ENCODE assay signal across 17 cellular contexts in the genomic region with DNA sequence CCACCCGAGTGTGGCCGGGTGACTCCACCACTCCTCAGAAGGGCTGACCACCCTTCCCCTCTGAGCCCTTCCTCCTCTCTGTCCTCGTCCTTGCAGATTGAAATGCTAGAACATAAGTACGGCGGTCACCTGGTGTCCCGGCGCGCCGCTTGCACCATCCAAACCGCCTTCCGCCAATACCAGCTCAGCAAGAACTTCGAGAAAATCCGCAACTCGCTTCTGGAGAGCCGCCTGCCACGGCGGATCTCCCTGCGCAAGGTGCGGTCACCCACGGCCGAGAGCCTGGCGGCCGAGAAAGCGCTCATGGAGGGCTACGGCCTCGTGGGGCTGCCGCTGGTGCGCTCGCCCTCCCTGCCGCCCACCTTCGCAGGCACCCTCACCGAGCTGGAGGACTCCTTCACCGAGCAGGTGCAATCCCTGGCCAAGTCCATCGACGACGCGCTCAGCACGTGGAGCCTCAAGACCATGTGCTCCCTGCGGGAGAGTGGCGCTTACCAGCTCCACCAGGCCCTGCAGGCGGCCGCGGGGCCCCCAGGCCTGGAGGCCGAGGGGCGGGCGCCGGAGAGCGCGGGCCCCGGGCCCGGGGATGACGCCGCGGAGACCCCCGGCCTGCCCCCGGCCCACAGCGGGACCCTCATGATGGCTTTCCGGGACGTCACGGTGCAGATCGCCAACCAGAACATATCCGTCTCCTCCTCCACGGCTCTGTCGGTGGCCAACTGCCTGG.
DNase-seq lines count a peak whose midpoint lies in the region; ATAC-seq and TF ChIP-seq lines count a peak whose summit lies in the region.
"Had no signal": no experiment of that assay in that cellular context is flagged by ENCODE, and none has a peak within 500 bp of the region (broad histone marks: within the 10 kb centered on the region; RNA-seq: fewer than 3 reads in every experiment).

No MANE protein-coding gene starts in this region.

- H3K4me3 ChIP-seq in left ventricle myocardium inferior (peak overlapping the region; percentile 65), coronary artery (peak overlapping the region; percentile 59), ovary (peak overlapping the region; percentile 6)

- 66 to 79% (median 70%) methylated on average over 59 to 64 of the region's 64 CpGs for WGBS in ovary, 3 donors

- peaks cover 57% of the 10 kb centered on the region for H3K27me3 ChIP-seq in left ventricle myocardium inferior (ENCODE audit: low read depth)
- H3K27me3 ChIP-seq in ovary: no peaks in the 10 kb centered on the region

- TF ChIP-seq POLR2A in ovary (IDR thresholded peaks at IDR 0.05): no peak

- ATAC-seq in left ventricle myocardium superior: no peak
- no peak for ATAC-seq in HG03280 (IDR thresholded peaks at IDR 0.05; ENCODE audit: unreplicated experiment)
- ATAC-seq: esophagus mucosa, HepG2 had no signal

- intact Hi-C loops in left ventricle myocardium inferior (cut with micrococcal nuclease) (no loop called here), left ventricle myocardium superior (cut with micrococcal nuclease) (no loop called here), ovary (cut with DNase I) (no loop called here)

- DNase-seq in left ventricle myocardium inferior (no peak), left ventricle myocardium superior (no peak), coronary artery (ENCODE audit: low spot score) (no peak), ovary (peak in 1 of 5 donors; percentile 23), NCI-H226 (no peak), SW480 (ENCODE audit: low spot score) (no peak), NCI-H2227 (lab: John Stamatoyannopoulos, UW; ENCODE audit: unreplicated experiment) (no peak)
- DNase-seq: CD4-positive, alpha-beta T cell; DMS53; effector CD4-positive, alpha-beta T cell; NCI-H1417 treated with DMSO at 0.1 percent for 48 hours; NCI-H69; SHP77 had no signal

- no peak for TF ChIP-seq EP300 in ovary (IDR thresholded peaks at IDR 0.05)

- H3K4me1 ChIP-seq in left ventricle myocardium inferior: peaks cover 24% of the 10 kb centered on the region
- peaks cover 5% of the 10 kb centered on the region for H3K4me1 ChIP-seq in ovary (ENCODE audit: insufficient read depth)

- no peaks in the 10 kb centered on the region for H3K9me3 ChIP-seq in left ventricle myocardium inferior (replicated peaks)
- H3K9me3 ChIP-seq in ovary: no peaks in the 10 kb centered on the region

- TF ChIP-seq CTCF in left ventricle myocardium inferior (IDR thresholded peaks at IDR 0.05; ENCODE audit: borderline replicate concordance) (no peak), coronary artery (IDR thresholded peaks at IDR 0.05) (no peak), ovary (IDR thresholded peaks at IDR 0.05) (no peak)

- H3K27ac ChIP-seq in left ventricle myocardium inferior (replicated peaks) (no peak overlapping the region), coronary artery (no peak overlapping the region), ovary (no peak overlapping the region)
- H3K27ac ChIP-seq: VCaP had no signal

- H3K36me3 ChIP-seq in left ventricle myocardium inferior (no peaks in the 10 kb centered on the region), ovary (no peaks in the 10 kb centered on the region)

Comparison
In these comparisons a context has a peak if more than half of its experiments do, and no peak if none do; other contexts are left out.
1. H3K4me3 ChIP-seq: peak in every context shown above with its lines; median percentile 65 in left ventricle myocardium inferior; 59 in coronary artery; 6 in ovary.